Comparison of ENCODE assay signal across 15 cellular contexts in the genomic region with DNA sequence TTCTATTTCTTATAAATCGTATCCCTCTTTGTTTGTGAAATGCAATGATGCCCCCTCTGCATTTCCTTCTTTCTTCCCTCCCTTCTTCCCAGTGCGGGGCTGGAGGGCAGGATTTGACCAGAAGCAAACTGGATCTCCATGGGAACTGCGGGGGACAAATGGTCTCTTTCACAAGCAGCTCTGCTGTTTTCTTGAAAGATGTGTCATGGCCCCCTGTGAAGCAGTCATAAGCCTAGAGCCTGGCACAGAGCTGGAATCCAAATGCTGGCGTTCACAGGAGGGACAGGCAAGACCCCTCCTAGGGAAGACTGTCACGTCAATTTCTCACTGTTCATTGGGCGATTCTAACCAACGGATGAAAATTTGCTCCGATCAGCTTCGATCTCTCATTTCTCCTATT.
"Had no signal": no experiment of that assay in that cellular context is flagged by ENCODE, and none has a peak within 500 bp of the region (broad histone marks: within the 10 kb centered on the region; RNA-seq: fewer than 3 reads in every experiment).

No MANE protein-coding gene starts in this region.

- H3K9me3 Mint-ChIP-seq: activated naive CD4-positive, alpha-beta T cell treated with anti-CD3 and anti-CD28 coated beads, Interleukin-2, amount 50 U/mL, for 24 hours; activated T-cell treated with anti-CD3 and anti-CD28 coated beads, Interleukin-2, amount 50 U/mL, for 24 hours had no signal

- H3K27ac Mint-ChIP-seq: activated CD8-positive, alpha-beta memory T cell treated with anti-CD3 and anti-CD28 coated beads, Interleukin-2, amount 10 ng/mL, durations not matched to agents 7 days and 5 days; activated naive CD4-positive, alpha-beta T cell treated with anti-CD3 and anti-CD28 coated beads, Interleukin-2, amount 50 U/mL, for 24 hours; activated T-cell treated with anti-CD3 and anti-CD28 coated beads, Interleukin-2, amount 50 U/mL, for 24 hours; stimulated activated effector memory CD8-positive, alpha-beta T cell treated with anti-CD3 and anti-CD28 coated beads, Interleukin-12 subunit alpha, Interleukin-12 subunit beta, amount 100 ng/mL, for 72 hours had no signal

- H3K4me2 ChIP-seq: smooth muscle cell had no signal

- H3K4me3 ChIP-seq: heart left ventricle, smooth muscle cell, tibial nerve, vagina had no signal

- ATAC-seq: activated CD4-positive, CD25-positive, alpha-beta regulatory T cell treated with anti-CD3 and anti-CD28 coated beads, Interleukin-2, amount 50 U/mL, for 24 hours; activated CD8-positive, alpha-beta memory T cell treated with anti-CD3 and anti-CD28 coated beads, Interleukin-2, amount 10 ng/mL, durations not matched to agents 7 days and 5 days; foreskin keratinocyte; heart left ventricle; right cardiac atrium; stimulated activated effector memory CD8-positive, alpha-beta T cell treated with anti-CD3 and anti-CD28 coated beads, Interleukin-12 subunit alpha, Interleukin-12 subunit beta, amount 100 ng/mL, for 72 hours had no signal

- H3K4me1 Mint-ChIP-seq: activated CD8-positive, alpha-beta memory T cell treated with anti-CD3 and anti-CD28 coated beads, Interleukin-2, amount 10 ng/mL, durations not matched to agents 7 days and 5 days; activated naive CD4-positive, alpha-beta T cell treated with anti-CD3 and anti-CD28 coated beads, Interleukin-2, amount 50 U/mL, for 24 hours; stimulated activated effector memory CD8-positive, alpha-beta T cell treated with anti-CD3 and anti-CD28 coated beads, Interleukin-12 subunit alpha, Interleukin-12 subunit beta, amount 100 ng/mL, for 72 hours had no signal

- H3K27me3 Mint-ChIP-seq: activated CD8-positive, alpha-beta memory T cell treated with anti-CD3 and anti-CD28 coated beads, Interleukin-2, amount 10 ng/mL, durations not matched to agents 7 days and 5 days; activated naive CD4-positive, alpha-beta T cell treated with anti-CD3 and anti-CD28 coated beads, Interleukin-2, amount 50 U/mL, for 24 hours; activated T-cell treated with anti-CD3 and anti-CD28 coated beads, Interleukin-2, amount 50 U/mL, for 24 hours had no signal

- H3K4me3 Mint-ChIP-seq: activated CD8-positive, alpha-beta memory T cell treated with anti-CD3 and anti-CD28 coated beads, Interleukin-2, amount 10 ng/mL, durations not matched to agents 7 days and 5 days; activated naive CD4-positive, alpha-beta T cell treated with anti-CD3 and anti-CD28 coated beads, Interleukin-2, amount 50 U/mL, for 24 hours; activated T-cell treated with anti-CD3 and anti-CD28 coated beads, Interleukin-2, amount 50 U/mL, for 24 hours; stimulated activated effector memory CD8-positive, alpha-beta T cell treated with anti-CD3 and anti-CD28 coated beads, Interleukin-12 subunit alpha, Interleukin-12 subunit beta, amount 100 ng/mL, for 72 hours had no signal

- H3K36me3 Mint-ChIP-seq: activated CD8-positive, alpha-beta memory T cell treated with anti-CD3 and anti-CD28 coated beads, Interleukin-2, amount 10 ng/mL, durations not matched to agents 7 days and 5 days; activated naive CD4-positive, alpha-beta T cell treated with anti-CD3 and anti-CD28 coated beads, Interleukin-2, amount 50 U/mL, for 24 hours; stimulated activated effector memory CD8-positive, alpha-beta T cell treated with anti-CD3 and anti-CD28 coated beads, Interleukin-12 subunit alpha, Interleukin-12 subunit beta, amount 100 ng/mL, for 72 hours had no signal

- H3K27me3 ChIP-seq: brain microvascular endothelial cell, foreskin keratinocyte, tibial nerve, vagina had no signal

- DNase-seq: activated CD8-positive, alpha-beta memory T cell treated with anti-CD3 and anti-CD28 coated beads, Interleukin-2, amount 10 ng/mL, durations not matched to agents 7 days and 5 days; activated effector memory CD4-positive, alpha-beta T cell treated with Interleukin-2 at 50 U/mL for 16 hours; activated T-cell treated with anti-CD3 and anti-CD28 coated beads, Interleukin-2, amount 50 U/mL, for 24 hours; brain microvascular endothelial cell; cerebellar nuclear complex; foreskin keratinocyte; heart left ventricle; mammary epithelial cell; right cardiac atrium had no signal

- H3K36me3 ChIP-seq: brain microvascular endothelial cell, heart left ventricle, tibial nerve, vagina had no signal

- H3K27ac ChIP-seq: brain microvascular endothelial cell, foreskin keratinocyte, heart left ventricle, vagina had no signal

- H3K9me3 ChIP-seq: heart left ventricle, tibial nerve, vagina had no signal

- H3K4me1 ChIP-seq: foreskin keratinocyte, heart left ventricle, tibial nerve, vagina had no signal
